ENCODE assay signal across 26 cellular contexts in genomic region chr1:43931711-43932660, GRCh38. TPM values are rescaled to one million over a fixed set of nuclear protein-coding genes. Genes with fewer than 3 reads are reported as not detected.
A peak's percentile ranks its signal among the peaks of the same experiment; 100 is the strongest.
DNase-seq lines count a peak whose midpoint lies in the region; ATAC-seq, FAIRE-seq and TF ChIP-seq lines count a peak whose summit lies in the region.
"Had no signal": no experiment of that assay in that cellular context is flagged by ENCODE, and none has a peak within 500 bp of the region (broad histone marks: within the 10 kb centered on the region; RNA-seq: fewer than 3 reads in every experiment).

No MANE protein-coding gene starts in this region.

- no TSS peak for BruUV-seq in GM12878 (replicated peaks; lab: Mats Ljungman, UMichigan)

- 48% methylated on average over 13 of the region's 13 CpGs for WGBS in GM12878 (ENCODE audit: insufficient coverage, insufficient replicate concordance, low lambda C conversion rate, missing lambda C conversion rate)

- H3K9me3 Mint-ChIP-seq in GM23338, result no peaks in the 10 kb centered on the region
- H3K9me3 Mint-ChIP-seq in T-helper 2 cell treated with Interferon-gamma antibody and Interleukin-4, amounts not matched to agents 5 μg/mL and 100 μg/mL, for 36 hours, result no peaks in the 10 kb centered on the region
- H3K9me3 Mint-ChIP-seq: activated CD4-positive, alpha-beta memory T cell treated with anti-CD3 and anti-CD28 coated beads, Interleukin-2, amount 10 ng/mL, durations not matched to agents 7 days and 5 days; naive B cell; stimulated activated naive B cell treated with anti-CD40 and anti-IgM and Interleukin-4, amounts not matched to agents 10 μg/mL and 1 μg/mL and 100 μg/mL, for 72 hours had no signal

- no peak overlapping the region for H2AFZ ChIP-seq in GM23338
- H2AFZ ChIP-seq in OCI-LY1 (ENCODE audit: low read length), result no peak overlapping the region
- no peak overlapping the region for H2AFZ ChIP-seq in GM12878 (ENCODE audit: control insufficient read depth, low read depth, low read length)
- no peak overlapping the region for H2AFZ ChIP-seq in osteoblast (ENCODE audit: low read length)
- H2AFZ ChIP-seq: hepatocyte had no signal

- H3K4me1 ChIP-seq in GM23338 (ENCODE audit: insufficient read depth) (peaks cover 30% of the 10 kb centered on the region), OCI-LY1 (ENCODE audit: insufficient read depth, low read length, severe bottlenecking) (peaks cover 35% of the 10 kb centered on the region), GM12878 (ENCODE audit: control insufficient read depth, insufficient read depth, low read length) (peaks cover 11% of the 10 kb centered on the region), osteoblast (ENCODE audit: insufficient read depth, low read length) (peaks cover 20% of the 10 kb centered on the region)

- no peaks in the 10 kb centered on the region for H3K9me2 ChIP-seq in GM23338 (ENCODE audit: insufficient read depth)
- no peaks in the 10 kb centered on the region for H3K9me2 ChIP-seq in OCI-LY1 (ENCODE audit: low read depth, low read length)

- POLR2A ChIA-PET in GM12878 (lab: Charles Lee), result interaction anchor here (1.0 kb wide), 1 partner anchor 168 kb away, joined by 4 read pairs; no protein-coding TSS in a partner anchor

- H3F3A ChIP-seq in GM23338 (replicated peaks; ENCODE audit: low read depth), result peaks cover 23% of the 10 kb centered on the region
- no peaks in the 10 kb centered on the region for H3F3A ChIP-seq in OCI-LY1 (ENCODE audit: insufficient read depth, low read length)

- SMC1A ChIA-PET in GM12878 (lab: Charles Lee; ENCODE audit: uncharacterized antibody, unreplicated experiment), result interaction anchor here (1.1 to 8.7 kb wide), 5 partner anchors 13 to 165 kb away, joined by 3 to 481 read pairs (median 21); partner anchors contain the start of gene IPO13

- 0 out of 2 replicates have a peak, but pooled peaks cover 1% of the 10 kb centered on the region for H4K20me1 ChIP-seq in GM23338 (replicated peaks; ENCODE audit: insufficient read depth)
- H4K20me1 ChIP-seq in OCI-LY1 (ENCODE audit: insufficient read depth, low read length), result no peaks in the 10 kb centered on the region
- no peaks in the 10 kb centered on the region for H4K20me1 ChIP-seq in GM12878 (ENCODE audit: control insufficient read depth, insufficient read depth)
- peaks cover 8% of the 10 kb centered on the region for H4K20me1 ChIP-seq in osteoblast (ENCODE audit: insufficient read depth, low read length)

- FAIRE-seq in GM12878 (lab: Jason Lieb, UNC), result no peak
- FAIRE-seq: GM12892 had no signal

- intact Hi-C loops in GM12878 (cut with micrococcal nuclease; ENCODE audit: unreplicated experiment), result loop anchor here (5.0 kb wide), 1 partner anchor 95 kb away; no protein-coding TSS in a partner anchor

- in situ Hi-C loops in GM12878 (cut with MboI), result loop anchor here (5.0 kb wide), 1 partner anchor 170 kb away; no protein-coding TSS in a partner anchor

- H3K4me3 Mint-ChIP-seq in GM23338, result peak overlapping the region; percentile 81; the same call in 2 of the 3 replicates
- H3K4me3 Mint-ChIP-seq in T-helper 2 cell treated with Interferon-gamma antibody and Interleukin-4, amounts not matched to agents 5 μg/mL and 100 μg/mL, for 36 hours, result no peak overlapping the region
- H3K4me3 Mint-ChIP-seq: activated CD4-positive, alpha-beta memory T cell treated with anti-CD3 and anti-CD28 coated beads, Interleukin-2, amount 10 ng/mL, durations not matched to agents 7 days and 5 days had no signal

- H3K9me3 ChIP-seq in OCI-LY1 (ENCODE audit: low read length), result no peaks in the 10 kb centered on the region
- H3K9me3 ChIP-seq in GM12878 (replicated peaks; ENCODE audit: control insufficient read depth, insufficient read depth, low read length), result no peaks in the 10 kb centered on the region
- H3K9me3 ChIP-seq in osteoblast (ENCODE audit: low read depth, low read length), result peaks cover 3% of the 10 kb centered on the region
- H3K9me3 ChIP-seq: body of pancreas, uterus had no signal

- H3K9ac ChIP-seq in OCI-LY1 (ENCODE audit: low read length), result no peak overlapping the region
- no peak overlapping the region for H3K9ac ChIP-seq in GM12878 (ENCODE audit: control insufficient read depth, insufficient read depth, low read length)
- H3K9ac ChIP-seq: parathyroid adenoma had no signal

- DNase-seq in GM23338 (ENCODE audit: low spot score) (no peak), GM12878 (ENCODE audit: low read depth, low spot score) (no peak), osteoblast (ENCODE audit: insufficient read length, low spot score, missing footprints) (peak; percentile 93), hepatic stellate cell (ENCODE audit: low spot score) (no peak), NCI-H1694 (lab: John Stamatoyannopoulos, UW) (no peak), NCI-H345 (lab: John Stamatoyannopoulos, UW) (no peak)
- DNase-seq in T-helper 2 cell treated with Interferon-gamma antibody and Interleukin-4, amounts not matched to agents 5 μg/mL and 100 μg/mL, for 36 hours (ENCODE audit: low spot score), result no peak
- DNase-seq: ACHN; activated CD4-positive, alpha-beta memory T cell treated with anti-CD3 and anti-CD28 coated beads, Interleukin-2, amount 10 ng/mL, durations not matched to agents 7 days and 5 days; activated effector memory CD4-positive, alpha-beta T cell treated with Interleukin-2 at 50 U/mL for 16 hours; activated T-cell treated with anti-CD3 and anti-CD28 coated beads for 4 hours; body of pancreas; DND-41; effector CD4-positive, alpha-beta T cell; KG1; naive B cell; right cardiac atrium; SHP77; stimulated activated CD4-positive, alpha-beta T cell treated with anti-CD3 and anti-CD28 coated beads, Interleukin-4, amount 100 ng/mL, for 1 hour; stimulated activated naive B cell treated with anti-CD40 and anti-IgM and Interleukin-4, amounts not matched to agents 10 μg/mL and 1 μg/mL and 100 μg/mL, for 72 hours; uterus had no signal

- H3K36me3 Mint-ChIP-seq in GM23338 (ENCODE audit: low read depth), result no peaks in the 10 kb centered on the region; the same call in 2 of the 3 replicates
- no peaks in the 10 kb centered on the region for H3K36me3 Mint-ChIP-seq in T-helper 2 cell treated with Interferon-gamma antibody and Interleukin-4, amounts not matched to agents 5 μg/mL and 100 μg/mL, for 36 hours (ENCODE audit: low read depth)

- RAD21 ChIA-PET in GM12878 (lab: Charles Lee; ENCODE audit: unreplicated experiment), result interaction anchor here (1.1 to 13.3 kb wide), 2 partner anchors 165 to 176 kb away, joined by 3 to 587 read pairs; no protein-coding TSS in a partner anchor

- CTCF ChIA-PET in GM12878 (lab: Yijun Ruan, JAX), result interaction anchor here (0.9 to 19.3 kb wide), 5 partner anchors 8 to 279 kb away, joined by 3 to 1117 read pairs (median 95); partner anchors contain the start of genes IPO13 and KDM4A

- H3K27me3 ChIP-seq in GM23338 (ENCODE audit: insufficient read depth), result peaks cover 8% of the 10 kb centered on the region
- no peaks in the 10 kb centered on the region for H3K27me3 ChIP-seq in OCI-LY1 (ENCODE audit: insufficient read depth, low read length)
- H3K27me3 ChIP-seq in GM12878 (replicated peaks in 1 of 2; ENCODE audit: control insufficient read depth in 2 of 2, insufficient read depth in 2 of 2, low read length in 1 of 2), result no peaks in the 10 kb centered on the region
- H3K27me3 ChIP-seq in osteoblast (ENCODE audit: insufficient read depth, low read length), result no peaks in the 10 kb centered on the region
- H3K27me3 ChIP-seq: body of pancreas, uterus had no signal

- TF ChIP-seq EP300 in GM12878 (IDR thresholded peaks at IDR 0.05; ENCODE audit: borderline replicate concordance in 1 of 2, control insufficient read depth in 1 of 2, low read depth in 2 of 2, low read length in 2 of 2), result no peak

- H3K27me3 Mint-ChIP-seq in GM23338 (ENCODE audit: insufficient read depth, low read depth, poor library complexity), result peaks cover 33% of the 10 kb centered on the region
- peaks cover 12% of the 10 kb centered on the region for H3K27me3 Mint-ChIP-seq in T-helper 2 cell treated with Interferon-gamma antibody and Interleukin-4, amounts not matched to agents 5 μg/mL and 100 μg/mL, for 36 hours (ENCODE audit: low read depth)

- H3K4me1 Mint-ChIP-seq in GM23338, result peaks cover 40% of the 10 kb centered on the region
- peaks cover 6% of the 10 kb centered on the region for H3K4me1 Mint-ChIP-seq in T-helper 2 cell treated with Interferon-gamma antibody and Interleukin-4, amounts not matched to agents 5 μg/mL and 100 μg/mL, for 36 hours (ENCODE audit: low read depth)

- TF ChIP-seq RAD21 in GM12878 (IDR thresholded peaks at IDR 0.05; ENCODE audit: insufficient read depth, low read depth, low read length), result no peak

- no peak overlapping the region for H3K27ac Mint-ChIP-seq in GM23338
- H3K27ac Mint-ChIP-seq in T-helper 2 cell treated with Interferon-gamma antibody and Interleukin-4, amounts not matched to agents 5 μg/mL and 100 μg/mL, for 36 hours, result no peak overlapping the region
- H3K27ac Mint-ChIP-seq: activated CD4-positive, alpha-beta memory T cell treated with anti-CD3 and anti-CD28 coated beads, Interleukin-2, amount 10 ng/mL, durations not matched to agents 7 days and 5 days had no signal

- H3K4me2 ChIP-seq in GM23338, result peak overlapping the region; percentile 97; the same call in 1 of the 2 replicates
- no peak overlapping the region for H3K4me2 ChIP-seq in OCI-LY1 (ENCODE audit: low read length)
- no peak overlapping the region for H3K4me2 ChIP-seq in GM12878 (ENCODE audit: control insufficient read depth, insufficient read depth)
- H3K4me2 ChIP-seq in osteoblast (ENCODE audit: insufficient read depth, low read length), result no peak overlapping the region

- H3K79me2 ChIP-seq in GM23338 (replicated peaks; ENCODE audit: insufficient read depth), result 0 out of 2 replicates have a peak, but pooled peaks cover 1% of the 10 kb centered on the region
- H3K79me2 ChIP-seq in OCI-LY1 (ENCODE audit: insufficient read depth, low read length), result no peaks in the 10 kb centered on the region
- H3K79me2 ChIP-seq in GM12878 (ENCODE audit: control insufficient read depth, insufficient read depth, low read length), result no peaks in the 10 kb centered on the region
- no peaks in the 10 kb centered on the region for H3K79me2 ChIP-seq in osteoblast (ENCODE audit: insufficient read depth, low read length)
- H3K79me2 ChIP-seq: hepatocyte, parathyroid adenoma had no signal

- ATAC-seq in GM23338 (no peak), GM12878 (no peak)
- ATAC-seq: activated CD4-positive, CD25-positive, alpha-beta regulatory T cell treated with anti-CD3 and anti-CD28 coated beads, Interleukin-2, amount 50 U/mL, for 24 hours; body of pancreas; right cardiac atrium; stimulated activated naive B cell treated with anti-CD40 and anti-IgM and Interleukin-4, amounts not matched to agents 10 μg/mL and 1 μg/mL and 100 μg/mL, for 72 hours had no signal

- H3K36me3 ChIP-seq in GM23338 (ENCODE audit: insufficient read depth) (no peaks in the 10 kb centered on the region), OCI-LY1 (ENCODE audit: insufficient read depth, low read length) (0 out of 2 replicates have a peak, but pooled peaks cover 3% of the 10 kb centered on the region), GM12878 (ENCODE audit: control insufficient read depth in 2 of 2, insufficient read depth in 2 of 2, low read length in 1 of 2) (no peaks in the 10 kb centered on the region), osteoblast (ENCODE audit: insufficient read depth, low read length) (peaks cover 11% of the 10 kb centered on the region)
- H3K36me3 ChIP-seq: uterus had no signal

- H3K4me3 ChIP-seq in GM23338, result no peak overlapping the region
- no peak overlapping the region for H3K4me3 ChIP-seq in OCI-LY1 (ENCODE audit: low read depth, low read length, poor library complexity, severe bottlenecking)
- H3K4me3 ChIP-seq in GM12878, result no peak overlapping the region
- H3K4me3 ChIP-seq in osteoblast (ENCODE audit: insufficient read depth, low read length), result no peak overlapping the region
- H3K4me3 ChIP-seq: body of pancreas, hepatocyte, uterus had no signal

- no peak for TF ChIP-seq CTCF in GM23338 (conservative IDR thresholded peaks at IDR 0.05; ENCODE audit: low read depth in 2 of 2)
- TF ChIP-seq CTCF in OCI-LY1 (IDR thresholded peaks at IDR 0.05; ENCODE audit: low read length), result no peak
- no peak for TF ChIP-seq CTCF in GM12878 (IDR thresholded peaks at IDR 0.05 in 2 of 3, conservative IDR thresholded peaks at IDR 0.05 in 1 of 3; ENCODE audit: control insufficient read depth in 2 of 3, extremely low read depth in 1 of 3, insufficient read depth in 1 of 3, low read depth in 3 of 3, low read length in 3 of 3)
- TF ChIP-seq CTCF in osteoblast (IDR thresholded peaks at IDR 0.05; ENCODE audit: extremely low read depth, low read depth, low read length), result no peak

- TF ChIP-seq POLR2A in GM12878 (IDR thresholded peaks at IDR 0.05; ENCODE audit: low read depth, low read length), result no peak

- H3K27ac ChIP-seq in GM23338 (ENCODE audit: low read depth) (no peak overlapping the region), OCI-LY1 (ENCODE audit: low read depth, low read length, poor library complexity, severe bottlenecking) (peak overlapping the region; percentile 53), GM12878 (ENCODE audit: control insufficient read depth, insufficient read depth) (no peak overlapping the region), osteoblast (ENCODE audit: low read depth, low read length) (no peak overlapping the region)
- H3K27ac ChIP-seq: hepatocyte, parathyroid adenoma, uterus had no signal

RNA-seq across cellular contexts. Expression of gene ARTN, which starts 1.6 kb away (rescaled TPM):
- total RNA-seq in GM23338 (2014; rRNA removed; shearing (Covaris generic)), result 10.4 and 35.7 TPM in 2 replicates
- polyA plus RNA-seq in GM23338 (2016; fragmentation: Nextera tagmentation; extraction: Ambion mirVana) (6.7 and 7.6 TPM in 2 replicates), GM12878 (2011; rRNA removed) (0.11 TPM in 1 of 2 replicates, not detected in the other), GM12878 (2014; fragmentation: Illumina TruSeq; extraction: Trizol) (0.34 and 0.36 TPM in 2 replicates), GM12878 (2014; fragmentation: Nextera tagmentation; extraction: Ambion mirVana) (under 1 TPM; 0.06 to 0.16 TPM), GM12878 (2014; rRNA removed) (1.4 and 2.8 TPM in 2 replicates), GM12878 (2016; fragmentation: Nextera tagmentation; extraction: Ambion mirVana) (under 1 TPM in 1 of 2 experiments, not detected in 1; 0.21 TPM)
- total RNA-seq in GM12878 (2013; cell fraction: nucleolus; rRNA removed), result 0.73 TPM in 1 of 2 replicates, not detected in the other
- total RNA-seq in GM12878 (2014; rRNA removed) (0.98 and 2.1 TPM in 2 replicates), GM12878 (2014; rRNA removed; fragmentation: Illumina TruSeq; extraction: Trizol) (0.40 and 0.69 TPM in 2 replicates), GM12878 (2021) (1.8 and 2.9 TPM in 2 replicates), osteoblast (0.29 TPM in 1 of 2 replicates, not detected in the other)
- not detected for polyA plus RNA-seq in GM12878 (2011; ENCODE audit: low read depth)
- 0.17 TPM in 1 of 2 replicates, not detected in the other for polyA plus RNA-seq in GM12878 (2011; cell fraction: cytosol; rRNA removed)
- 0.87 and 1.1 TPM in 2 replicates for polyA plus RNA-seq in GM12878 (2011; cell fraction: nucleus; rRNA removed)
- 1.4 and 1.8 TPM in 2 replicates for polyA plus RNA-seq in GM12878 (2012)
- not detected in 2 replicates for polyA minus RNA-seq in GM12878 (2011; rRNA and poly(A)+ RNA removed)
- not detected in 2 replicates for polyA minus RNA-seq in GM12878 (2011; cell fraction: cytosol; rRNA and poly(A)+ RNA removed)
- polyA minus RNA-seq in GM12878 (2011; cell fraction: nucleus; rRNA and poly(A)+ RNA removed), result 0.38 TPM in 1 of 2 replicates, not detected in the other
- total RNA-seq: hepatocyte had no signal

RNA-seq across cellular contexts. Expression of gene IPO13, which starts 14.8 kb away (rescaled TPM):
- total RNA-seq in GM23338 (2014; rRNA removed; shearing (Covaris generic)), result 17.9 and 22.8 TPM in 2 replicates
- 10.4 and 12.5 TPM in 2 replicates for polyA plus RNA-seq in GM23338 (2016; fragmentation: Nextera tagmentation; extraction: Ambion mirVana)
- total RNA-seq in GM12878 (2013; cell fraction: nucleolus; rRNA removed), result 9.0 and 13.3 TPM in 2 replicates
- 18.2 and 18.4 TPM in 2 replicates for total RNA-seq in GM12878 (2014; rRNA removed)
- 7.3 and 10.1 TPM in 2 replicates for total RNA-seq in GM12878 (2014; rRNA removed; fragmentation: Illumina TruSeq; extraction: Trizol)
- total RNA-seq in GM12878 (2021), result 22.1 and 26.6 TPM in 2 replicates
- 4.5 TPM for polyA plus RNA-seq in GM12878 (2011; ENCODE audit: low read depth)
- polyA plus RNA-seq in GM12878 (2011; rRNA removed), result 5.6 and 9.3 TPM in 2 replicates
- 19.2 TPM in 2 replicates for polyA plus RNA-seq in GM12878 (2011; cell fraction: cytosol; rRNA removed)
- 29.3 and 36.2 TPM in 2 replicates for polyA plus RNA-seq in GM12878 (2011; cell fraction: nucleus; rRNA removed)
- 8.2 and 9.6 TPM in 2 replicates for polyA plus RNA-seq in GM12878 (2012)
- polyA plus RNA-seq in GM12878 (2014; fragmentation: Illumina TruSeq; extraction: Trizol), result 8.5 and 14.0 TPM in 2 replicates
- 1 to 10 TPM; 7.1 to 9.5 TPM for polyA plus RNA-seq in GM12878 (2014; fragmentation: Nextera tagmentation; extraction: Ambion mirVana)
- 16.5 and 17.9 TPM in 2 replicates for polyA plus RNA-seq in GM12878 (2014; rRNA removed)
- polyA plus RNA-seq in GM12878 (2016; fragmentation: Nextera tagmentation; extraction: Ambion mirVana), result 10 to 100 TPM; 21.5 TPM
- polyA minus RNA-seq in GM12878 (2011; rRNA and poly(A)+ RNA removed), result 24.2 and 29.7 TPM in 2 replicates
- polyA minus RNA-seq in GM12878 (2011; cell fraction: cytosol; rRNA and poly(A)+ RNA removed), result 8.6 and 16.2 TPM in 2 replicates
- polyA minus RNA-seq in GM12878 (2011; cell fraction: nucleus; rRNA and poly(A)+ RNA removed), result 8.7 and 14.9 TPM in 2 replicates
- total RNA-seq in osteoblast, result 18.6 and 20.6 TPM in 2 replicates

RNA-seq across cellular contexts. Expression of gene DPH2, which starts 37.8 kb away (rescaled TPM):
- total RNA-seq in GM23338 (2014; rRNA removed; shearing (Covaris generic)), result 68.2 and 90.3 TPM in 2 replicates
- polyA plus RNA-seq in GM23338 (2016; fragmentation: Nextera tagmentation; extraction: Ambion mirVana), result 32.1 and 35.6 TPM in 2 replicates
- total RNA-seq in GM12878 (2013; cell fraction: nucleolus; rRNA removed), result 40.0 and 46.8 TPM in 2 replicates
- total RNA-seq in GM12878 (2014; rRNA removed), result 67.2 and 75.1 TPM in 2 replicates
- total RNA-seq in GM12878 (2014; rRNA removed; fragmentation: Illumina TruSeq; extraction: Trizol), result 32.2 and 37.9 TPM in 2 replicates
- total RNA-seq in GM12878 (2021), result 58.0 and 60.1 TPM in 2 replicates
- 16.1 TPM for polyA plus RNA-seq in GM12878 (2011; ENCODE audit: low read depth)
- polyA plus RNA-seq in GM12878 (2011; rRNA removed), result 30.7 and 44.0 TPM in 2 replicates
- polyA plus RNA-seq in GM12878 (2011; cell fraction: cytosol; rRNA removed), result 72.9 and 90.9 TPM in 2 replicates
- polyA plus RNA-seq in GM12878 (2011; cell fraction: nucleus; rRNA removed), result 240 and 297 TPM in 2 replicates
- 28.3 and 30.7 TPM in 2 replicates for polyA plus RNA-seq in GM12878 (2012)
- 22.4 and 43.2 TPM in 2 replicates for polyA plus RNA-seq in GM12878 (2014; fragmentation: Illumina TruSeq; extraction: Trizol)
- polyA plus RNA-seq in GM12878 (2014; fragmentation: Nextera tagmentation; extraction: Ambion mirVana), result 10 to 100 TPM; 13.1 to 14.3 TPM
- polyA plus RNA-seq in GM12878 (2014; rRNA removed), result 74.5 and 76.2 TPM in 2 replicates
- polyA plus RNA-seq in GM12878 (2016; fragmentation: Nextera tagmentation; extraction: Ambion mirVana), result 10 to 100 TPM; 76.6 to 82.9 TPM
- polyA minus RNA-seq in GM12878 (2011; rRNA and poly(A)+ RNA removed), result 41.1 and 68.5 TPM in 2 replicates
- 18.2 and 18.3 TPM in 2 replicates for polyA minus RNA-seq in GM12878 (2011; cell fraction: cytosol; rRNA and poly(A)+ RNA removed)
- 79.7 and 117 TPM in 2 replicates for polyA minus RNA-seq in GM12878 (2011; cell fraction: nucleus; rRNA and poly(A)+ RNA removed)
- 10.3 and 15.6 TPM in 2 replicates for total RNA-seq in osteoblast

RNA-seq across cellular contexts. Expression of gene ATP6V0B, which starts 42.8 kb away (rescaled TPM):
- total RNA-seq in GM23338 (2014; rRNA removed; shearing (Covaris generic)), result 112 and 116 TPM in 2 replicates
- 142 and 149 TPM in 2 replicates for polyA plus RNA-seq in GM23338 (2016; fragmentation: Nextera tagmentation; extraction: Ambion mirVana)
- 39.3 and 44.3 TPM in 2 replicates for total RNA-seq in GM12878 (2013; cell fraction: nucleolus; rRNA removed)
- 176 and 177 TPM in 2 replicates for total RNA-seq in GM12878 (2014; rRNA removed)
- total RNA-seq in GM12878 (2014; rRNA removed; fragmentation: Illumina TruSeq; extraction: Trizol), result 70.0 and 75.8 TPM in 2 replicates
- total RNA-seq in GM12878 (2021), result 115 and 120 TPM in 2 replicates
- 59.4 TPM for polyA plus RNA-seq in GM12878 (2011; ENCODE audit: low read depth)
- polyA plus RNA-seq in GM12878 (2011; rRNA removed), result 72.2 and 132 TPM in 2 replicates
- polyA plus RNA-seq in GM12878 (2011; cell fraction: cytosol; rRNA removed), result 218 and 285 TPM in 2 replicates
- 267 and 300 TPM in 2 replicates for polyA plus RNA-seq in GM12878 (2011; cell fraction: nucleus; rRNA removed)
- polyA plus RNA-seq in GM12878 (2012), result 76.2 and 83.3 TPM in 2 replicates
- polyA plus RNA-seq in GM12878 (2014; fragmentation: Illumina TruSeq; extraction: Trizol), result 30.1 and 70.5 TPM in 2 replicates
- 100 to 1,000 TPM in 1 of 2 experiments, 10 to 100 TPM in 1; 65.3 to 157 TPM for polyA plus RNA-seq in GM12878 (2014; fragmentation: Nextera tagmentation; extraction: Ambion mirVana)
- polyA plus RNA-seq in GM12878 (2014; rRNA removed), result 156 and 159 TPM in 2 replicates
- polyA plus RNA-seq in GM12878 (2016; fragmentation: Nextera tagmentation; extraction: Ambion mirVana), result 100 to 1,000 TPM; 247 to 250 TPM
- polyA minus RNA-seq in GM12878 (2011; rRNA and poly(A)+ RNA removed), result 82.2 and 119 TPM in 2 replicates
- 35.1 and 43.2 TPM in 2 replicates for polyA minus RNA-seq in GM12878 (2011; cell fraction: cytosol; rRNA and poly(A)+ RNA removed)
- 65.8 and 94.1 TPM in 2 replicates for polyA minus RNA-seq in GM12878 (2011; cell fraction: nucleus; rRNA and poly(A)+ RNA removed)
- total RNA-seq in osteoblast, result 81.9 and 89.4 TPM in 2 replicates

RNA-seq across cellular contexts. Expression of gene B4GALT2, which starts 47.0 kb away (rescaled TPM):
- total RNA-seq in GM23338 (2014; rRNA removed; shearing (Covaris generic)), result 52.7 and 63.1 TPM in 2 replicates
- 22.4 and 22.8 TPM in 2 replicates for polyA plus RNA-seq in GM23338 (2016; fragmentation: Nextera tagmentation; extraction: Ambion mirVana)
- total RNA-seq in GM12878 (2013; cell fraction: nucleolus; rRNA removed), result 15.2 and 15.5 TPM in 2 replicates
- 61.0 and 63.8 TPM in 2 replicates for total RNA-seq in GM12878 (2014; rRNA removed)
- 27.2 and 28.7 TPM in 2 replicates for total RNA-seq in GM12878 (2014; rRNA removed; fragmentation: Illumina TruSeq; extraction: Trizol)
- total RNA-seq in GM12878 (2021), result 45.4 and 47.3 TPM in 2 replicates
- 7.1 TPM for polyA plus RNA-seq in GM12878 (2011; ENCODE audit: low read depth)
- 9.8 and 18.0 TPM in 2 replicates for polyA plus RNA-seq in GM12878 (2011; rRNA removed)
- 27.5 and 46.7 TPM in 2 replicates for polyA plus RNA-seq in GM12878 (2011; cell fraction: cytosol; rRNA removed)
- polyA plus RNA-seq in GM12878 (2011; cell fraction: nucleus; rRNA removed), result 22.6 and 26.7 TPM in 2 replicates
- 19.7 and 20.5 TPM in 2 replicates for polyA plus RNA-seq in GM12878 (2012)
- 18.6 and 30.0 TPM in 2 replicates for polyA plus RNA-seq in GM12878 (2014; fragmentation: Illumina TruSeq; extraction: Trizol)
- 1 to 10 TPM in 1 of 2 experiments, under 1 TPM in 1; 0.98 to 2.8 TPM for polyA plus RNA-seq in GM12878 (2014; fragmentation: Nextera tagmentation; extraction: Ambion mirVana)
- 53.5 and 67.0 TPM in 2 replicates for polyA plus RNA-seq in GM12878 (2014; rRNA removed)
- 1 to 10 TPM; 7.2 to 9.6 TPM for polyA plus RNA-seq in GM12878 (2016; fragmentation: Nextera tagmentation; extraction: Ambion mirVana)
- 13.2 and 22.9 TPM in 2 replicates for polyA minus RNA-seq in GM12878 (2011; rRNA and poly(A)+ RNA removed)
- 12.6 and 14.2 TPM in 2 replicates for polyA minus RNA-seq in GM12878 (2011; cell fraction: cytosol; rRNA and poly(A)+ RNA removed)
- 9.3 and 15.2 TPM in 2 replicates for polyA minus RNA-seq in GM12878 (2011; cell fraction: nucleus; rRNA and poly(A)+ RNA removed)
- total RNA-seq in osteoblast, result 95.5 and 99.5 TPM in 2 replicates
